In genomic region chr15:64643685-64644084, GRCh38 we compare ENCODE assay signal across 19 cellular contexts.
"Had no signal": no experiment of that assay in that cellular context is flagged by ENCODE, and none has a peak within 500 bp of the region (broad histone marks: within the 10 kb centered on the region; RNA-seq: fewer than 3 reads in every experiment).

No MANE protein-coding gene starts in this region.

- H3K27ac ChIP-seq: heart left ventricle, neural progenitor cell, ovary, right atrium auricular region, tibial nerve had no signal

- H3K9me3 ChIP-seq: heart left ventricle, ovary, right atrium auricular region, tibial nerve had no signal

- H3K27me3 Mint-ChIP-seq: naive thymus-derived CD8-positive, alpha-beta T cell had no signal

- H3K4me3 Mint-ChIP-seq: neural progenitor cell; stimulated activated effector memory CD8-positive, alpha-beta T cell treated with anti-CD3 and anti-CD28 coated beads, Interleukin-12 subunit alpha, Interleukin-12 subunit beta, amount 100 ng/mL, for 72 hours had no signal

- ATAC-seq: esophagus mucosa; heart left ventricle; naive thymus-derived CD8-positive, alpha-beta T cell; stimulated activated effector memory CD8-positive, alpha-beta T cell treated with anti-CD3 and anti-CD28 coated beads, Interleukin-12 subunit alpha, Interleukin-12 subunit beta, amount 100 ng/mL, for 72 hours; stimulated activated naive CD8-positive, alpha-beta T cell treated with anti-CD3 and anti-CD28 coated beads, Interleukin-15, Interleukin-2, amounts not matched to agents 100 U/mL and 50 U/mL, for 24 hours had no signal

- FAIRE-seq: endometrium, frontal cortex, islet of Langerhans, urothelium cell line had no signal

- H3K9ac ChIP-seq: neural progenitor cell had no signal

- H3K4me1 ChIP-seq: neural progenitor cell had no signal

- H3K36me3 Mint-ChIP-seq: stimulated activated effector memory CD8-positive, alpha-beta T cell treated with anti-CD3 and anti-CD28 coated beads, Interleukin-12 subunit alpha, Interleukin-12 subunit beta, amount 100 ng/mL, for 72 hours had no signal

- H3K36me3 ChIP-seq: heart left ventricle, ovary, right atrium auricular region, tibial nerve had no signal

- H3K9me3 Mint-ChIP-seq: naive thymus-derived CD8-positive, alpha-beta T cell; stimulated activated effector memory CD8-positive, alpha-beta T cell treated with anti-CD3 and anti-CD28 coated beads, Interleukin-12 subunit alpha, Interleukin-12 subunit beta, amount 100 ng/mL, for 72 hours had no signal

- H3K4me2 ChIP-seq: neural progenitor cell had no signal

- H3K27me3 ChIP-seq: heart left ventricle, neural progenitor cell, ovary, right atrium auricular region, tibial nerve had no signal

- H3K27ac Mint-ChIP-seq: neural progenitor cell; stimulated activated effector memory CD8-positive, alpha-beta T cell treated with anti-CD3 and anti-CD28 coated beads, Interleukin-12 subunit alpha, Interleukin-12 subunit beta, amount 100 ng/mL, for 72 hours had no signal

- DNase-seq: effector memory CD4-positive, alpha-beta T cell; heart left ventricle; hypothalamus; kidney glomerular epithelial cell; naive thymus-derived CD8-positive, alpha-beta T cell; nucleus accumbens; ovary; stimulated activated CD4-positive, alpha-beta T cell treated with anti-CD3 and anti-CD28 coated beads, Interleukin-4, amount 100 ng/mL, for 1 hour; stimulated activated CD8-positive, alpha-beta memory T cell treated with anti-CD3 and anti-CD28 coated beads, Interleukin-4, amount 100 ng/mL, for 48 hours; stimulated activated naive CD8-positive, alpha-beta T cell treated with anti-CD3 and anti-CD28 coated beads, Interleukin-15, Interleukin-2, amounts not matched to agents 100 U/mL and 50 U/mL, for 24 hours had no signal

- H3K4me3 ChIP-seq: heart left ventricle, neural progenitor cell, ovary, right atrium auricular region, tibial nerve had no signal

- H2AFZ ChIP-seq: neural progenitor cell had no signal
